Comparison of ENCODE assay signal across 8 cellular contexts in the genomic region with DNA sequence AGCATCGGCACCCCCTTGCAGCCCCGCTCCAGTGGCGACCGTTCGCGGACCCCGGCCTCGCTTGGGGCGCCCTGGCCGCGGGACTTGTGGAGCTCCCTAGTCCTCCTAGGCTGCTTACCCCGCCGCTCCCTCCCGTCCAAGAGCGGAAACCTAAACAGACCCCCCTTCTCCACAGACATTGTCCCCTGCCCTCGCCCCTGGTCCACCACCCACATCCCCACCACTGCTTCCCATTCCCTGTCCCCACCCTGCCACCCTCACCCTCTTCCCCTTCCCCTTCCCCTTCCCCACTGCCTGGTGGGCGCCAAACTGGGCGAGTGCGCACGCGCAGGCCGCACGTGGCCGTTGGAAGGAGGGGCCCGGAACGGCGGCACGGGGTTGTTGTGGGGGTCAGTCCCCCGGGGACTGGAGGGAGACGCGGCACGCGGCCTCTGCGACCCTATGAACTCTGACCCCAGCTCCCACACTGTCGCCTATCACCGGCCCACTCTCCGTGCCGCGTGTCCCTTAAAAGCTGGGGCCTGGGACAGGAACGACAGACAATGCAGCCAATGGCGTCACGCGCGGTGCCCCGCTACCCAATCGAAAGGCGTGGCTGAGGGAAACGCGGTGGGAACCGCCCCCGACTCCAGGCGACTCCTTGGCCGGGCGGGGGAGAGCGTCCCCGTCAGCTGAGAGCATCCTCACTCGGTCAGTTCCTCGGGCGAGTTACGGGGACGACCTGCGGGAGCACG. TPM values are rescaled to one million over a fixed set of nuclear protein-coding genes. Genes with fewer than 3 reads are reported as not detected.
A peak's percentile ranks its signal among the peaks of the same experiment; 100 is the strongest.
DNase-seq lines count a peak whose midpoint lies in the region; ATAC-seq and TF ChIP-seq lines count a peak whose summit lies in the region.

A gene (plus strand): TSS at position 667 of the 734 bp plus-strand sequence. CDS start 103 bp downstream, outside the sequence.

- H3K36me3 ChIP-seq in mucosa of descending colon (ENCODE audit: low read depth) = no peaks in the 10 kb centered on the region

- intact Hi-C loops in mucosa of descending colon (cut with DNase I, micrococcal nuclease) = no loop called here

- peak within 1 kb of the TSS; percentile 71 for H3K4me3 ChIP-seq in AG10803 (ENCODE audit: low read length)
- H3K4me3 ChIP-seq in mucosa of descending colon = peak within 1 kb of the TSS; percentile 12

- peak; percentile 30 for TF ChIP-seq POLR2A in GM19193 (IDR thresholded peaks at IDR 0.05; ENCODE audit: extremely low read depth, insufficient read depth, insufficient read length)
- TF ChIP-seq POLR2A in erythroblast (IDR thresholded peaks at IDR 0.05; ENCODE audit: low read length) = no peak

- no peaks in the 10 kb centered on the region for H3K4me1 ChIP-seq in mucosa of descending colon (ENCODE audit: low read depth)

- peak; percentile 86 for DNase-seq in AG10803 (ENCODE audit: low read depth)
- DNase-seq in NCI-H82 treated with DMSO at 0.1 percent for 48 hours (lab: John Stamatoyannopoulos, UW; ENCODE audit: unreplicated experiment) = peak; percentile 71
- DNase-seq in activated CD8-positive, alpha-beta memory T cell treated with anti-CD3 and anti-CD28 coated beads, Interleukin-2, amount 50 U/mL, for 48 hours = peak; percentile 96
- peak; percentile 95 to 97 for DNase-seq in erythroblast (lab: John Stamatoyannopoulos, UW)
- peak; percentile 96 to 98 (median 97) for DNase-seq in mucosa of descending colon
- DNase-seq in stimulated activated CD8-positive, alpha-beta memory T cell treated with anti-CD3 and anti-CD28 coated beads, Interleukin-2, amount 100 ng/mL, for 1 hour (ENCODE audit: low read depth in 2 of 2) = peak; percentile 88 to 90

- ATAC-seq in HG03520 (IDR thresholded peaks at IDR 0.05; ENCODE audit: unreplicated experiment) = peak; percentile 85
- peak; percentile 100 for ATAC-seq in mucosa of descending colon

- TF ChIP-seq CTCF in AG10803 (conservative IDR thresholded peaks at IDR 0.05; ENCODE audit: low read length) (no peak), mucosa of descending colon (IDR thresholded peaks at IDR 0.05) (no peak)

- no peaks in the 10 kb centered on the region for H3K9me3 ChIP-seq in mucosa of descending colon

RNA-seq across cellular contexts. Expression of the gene that starts here (rescaled TPM):
- total RNA-seq in mucosa of descending colon = 1 to 10 TPM; 1.1 to 9.4 (median 1.4) TPM

Comparison
In these comparisons a context has a peak if more than half of its experiments do, and no peak if none do; other contexts are left out.
1. Peak in every context shown above with its lines: DNase-seq, ATAC-seq and H3K4me3 ChIP-seq.